In genomic region chr15:52677593-52677992, GRCh38 we compare ENCODE assay signal across 8 cellular contexts. TPM values are rescaled to one million over a fixed set of nuclear protein-coding genes. Genes with fewer than 3 reads are reported as not detected.
DNase-seq lines count a peak whose midpoint lies in the region; ATAC-seq and TF ChIP-seq lines count a peak whose summit lies in the region.

No MANE protein-coding gene starts in this region.

- no peak for TF ChIP-seq POLR2A in esophagus muscularis mucosa (IDR thresholded peaks at IDR 0.05; ENCODE audit: low read depth)

- peak; percentile 21 for ATAC-seq in GM21737 (IDR thresholded peaks at IDR 0.05; ENCODE audit: unreplicated experiment)
- no peak for ATAC-seq in PC-3
- ATAC-seq in GM18520 (IDR thresholded peaks at IDR 0.05; ENCODE audit: unreplicated experiment), result no peak

- H3K27ac ChIP-seq in PC-3 (ENCODE audit: low read length) (peak overlapping the region; percentile 73; the same call in 1 of the 2 replicates), esophagus muscularis mucosa (replicated peaks in 1 of 4) (peak overlapping the region; percentile 95 to 100 (median 97))

- H3K4me1 ChIP-seq in PC-3 (ENCODE audit: insufficient read depth, low read length) (peaks cover 29% of the 10 kb centered on the region), esophagus muscularis mucosa (peaks cover 37 to 58% (median 55%) of the 10 kb centered on the region in 4 donors)

- no peaks in the 10 kb centered on the region for H3F3A ChIP-seq in PC-3 (ENCODE audit: low read length, unreplicated experiment)

- peak overlapping the region; percentile 95 for H3K4me2 ChIP-seq in PC-3 (ENCODE audit: low read length)

- H3K27me3 ChIP-seq in PC-3 (ENCODE audit: low read length) (no peaks in the 10 kb centered on the region), esophagus muscularis mucosa (no peaks in the 10 kb centered on the region)

- peak overlapping the region; percentile 97 for H2AFZ ChIP-seq in PC-3 (ENCODE audit: low read length)

- peaks cover 13% of the 10 kb centered on the region for H3K79me2 ChIP-seq in PC-3 (ENCODE audit: low read length)

- no peaks in the 10 kb centered on the region for H3K9me2 ChIP-seq in PC-3 (replicated peaks; ENCODE audit: low read length)

- no peak for TF ChIP-seq EP300 in esophagus muscularis mucosa (IDR thresholded peaks at IDR 0.05)

- intact Hi-C loops in PC-3 (cut with micrococcal nuclease) (loop anchor here (5.0 kb wide), 1 partner anchor 110 kb away; the partner anchor contains the start of gene ARPP19), esophagus muscularis mucosa (cut with DNase I) (no loop called here)

- 6% methylated on average over 2 of the region's 2 CpGs for WGBS in esophagus muscularis mucosa

- POLR2A ChIA-PET in PC-3 (lab: Charles Lee; ENCODE audit: unreplicated experiment), result no interaction called here

- H3K36me3 ChIP-seq in PC-3 (ENCODE audit: low read depth, low read length) (0 out of 2 replicates have a peak, but pooled peaks cover 3% of the 10 kb centered on the region), esophagus muscularis mucosa (peaks cover 0 to 32% (median 18%) of the 10 kb centered on the region in 4 donors)

- CTCF ChIA-PET in PC-3 (lab: Charles Lee), result no interaction called here

- H3K4me3 ChIP-seq in PC-3 (ENCODE audit: low read length) (peak overlapping the region; percentile 80), esophagus muscularis mucosa (peak overlapping the region; percentile 67 to 99 (median 82)), skeletal muscle cell (ENCODE audit: low read depth, low read length) (peak overlapping the region; percentile 84)

- no peak for TF ChIP-seq CTCF in GM10266 (IDR thresholded peaks at IDR 0.05; ENCODE audit: control insufficient read depth, insufficient read depth, low read depth, missing control alignments)
- TF ChIP-seq CTCF in PC-3 (conservative IDR thresholded peaks at IDR 0.05; ENCODE audit: low read depth, low read length), result no peak
- TF ChIP-seq CTCF in esophagus muscularis mucosa (IDR thresholded peaks at IDR 0.05), result no peak

- no peaks in the 10 kb centered on the region for H3K9me3 ChIP-seq in PC-3 (ENCODE audit: low read length)
- no peaks in the 10 kb centered on the region for H3K9me3 ChIP-seq in esophagus muscularis mucosa

- no TSS peak for BruUV-seq in PC-3 (replicated peaks; lab: Mats Ljungman, UMichigan)

- no peaks in the 10 kb centered on the region for H4K20me1 ChIP-seq in PC-3 (ENCODE audit: low read length)

- DNase-seq in GM10266 (ENCODE audit: extremely low spot score) (peak; percentile 16), PC-3 (peak; percentile 4), esophagus muscularis mucosa (ENCODE audit: extremely low spot score) (no peak), skeletal muscle cell (ENCODE audit: low read depth) (no peak), GM19238 (ENCODE audit: insufficient read length, low spot score) (no peak)
- no peak for DNase-seq in NK-92 treated with Interleukin-12 subunit alpha and Interleukin-12 subunit beta, amount 100 ng/mL, for 24 hours (lab: John Stamatoyannopoulos, UW)

- H3K9ac ChIP-seq in PC-3 (ENCODE audit: low read length), result peak overlapping the region; percentile 68

RNA-seq across cellular contexts. Expression of gene ATOSA, which starts 1.6 kb away (rescaled TPM):
- 6.5 and 8.7 TPM in 2 replicates for total RNA-seq in PC-3 (2014; rRNA removed)
- 10 to 100 TPM; 42.6 to 68.5 (median 46.0) TPM for total RNA-seq in esophagus muscularis mucosa

Comparison
In these comparisons a context has a peak if more than half of its experiments do, and no peak if none do; other contexts are left out.
1. DNase-seq: peak in GM10266 (single experiment) and PC-3 (single experiment); none in esophagus muscularis mucosa (single experiment), skeletal muscle cell (single experiment), GM19238 (single experiment) and NK-92 treated with Interleukin-12 subunit alpha and Interleukin-12 subunit beta, amount 100 ng/mL, for 24 hours (single experiment).
2. Peak in every context shown above with its lines, with median percentiles within 50 percentile points of each other: H3K4me3 ChIP-seq.